Comparison of ENCODE assay signal across 1 cellular context in genomic region chr19:45607071-45608029, GRCh38.
TF ChIP-seq lines count a peak whose summit lies in the region.

No MANE protein-coding gene starts in this region.

TF ChIP-seq in HepG2, 621 proteins besides CTCF, POLR2A, EP300 and RAD21 (continued from another document and continues in another):
- TF ChIP-seq, protein P1, sequence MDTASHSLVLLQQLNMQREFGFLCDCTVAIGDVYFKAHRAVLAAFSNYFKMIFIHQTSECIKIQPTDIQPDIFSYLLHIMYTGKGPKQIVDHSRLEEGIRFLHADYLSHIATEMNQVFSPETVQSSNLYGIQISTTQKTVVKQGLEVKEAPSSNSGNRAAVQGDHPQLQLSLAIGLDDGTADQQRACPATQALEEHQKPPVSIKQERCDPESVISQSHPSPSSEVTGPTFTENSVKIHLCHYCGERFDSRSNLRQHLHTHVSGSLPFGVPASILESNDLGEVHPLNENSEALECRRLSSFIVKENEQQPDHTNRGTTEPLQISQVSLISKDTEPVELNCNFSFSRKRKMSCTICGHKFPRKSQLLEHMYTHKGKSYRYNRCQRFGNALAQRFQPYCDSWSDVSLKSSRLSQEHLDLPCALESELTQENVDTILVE (CRISPR knock-in tag; IDR thresholded peaks at IDR 0.05): peak; percentile 47; the same call in 1 of the 2 replicates
- TF ChIP-seq, protein P2, sequence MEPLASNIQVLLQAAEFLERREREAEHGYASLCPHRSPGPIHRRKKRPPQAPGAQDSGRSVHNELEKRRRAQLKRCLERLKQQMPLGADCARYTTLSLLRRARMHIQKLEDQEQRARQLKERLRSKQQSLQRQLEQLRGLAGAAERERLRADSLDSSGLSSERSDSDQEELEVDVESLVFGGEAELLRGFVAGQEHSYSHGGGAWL (CRISPR knock-in tag; IDR thresholded peaks at IDR 0.05): no peak
- TF ChIP-seq ZNF33B (CRISPR knock-in tag; IDR thresholded peaks at IDR 0.05) (no peak), ZBTB34 (CRISPR knock-in tag; IDR thresholded peaks at IDR 0.05) (0 out of 2 replicates have a peak, but pooled peaks have one; percentile 35), FOXA1 (IDR thresholded peaks at IDR 0.05) (no peak), FOXA1 (CRISPR knock-in tag; IDR thresholded peaks at IDR 0.05) (no peak), CHD4 (IDR thresholded peaks at IDR 0.05; ENCODE audit: borderline replicate concordance, low read length) (no peak), TRIM22 (IDR thresholded peaks at IDR 0.05) (no peak), ZBTB20 (CRISPR knock-in tag; IDR thresholded peaks at IDR 0.05; ENCODE audit: borderline replicate concordance, low read depth) (peak; percentile 24; the same call in 1 of the 2 replicates), CREM (IDR thresholded peaks at IDR 0.05) (no peak), CREM (CRISPR knock-in tag; IDR thresholded peaks at IDR 0.05) (no peak), EEA1 (CRISPR knock-in tag; IDR thresholded peaks at IDR 0.05; ENCODE audit: borderline replicate concordance) (no peak), IRF2 (CRISPR knock-in tag; IDR thresholded peaks at IDR 0.05) (no peak; the same call in 1 of the 2 replicates), MIXL1 (CRISPR knock-in tag; IDR thresholded peaks at IDR 0.05) (0 out of 2 replicates have a peak, but pooled peaks have one; percentile 8), ZNF781 (CRISPR knock-in tag; IDR thresholded peaks at IDR 0.05; ENCODE audit: borderline replicate concordance, not compliant biosample characterization) (no peak), ZNF350 (CRISPR knock-in tag; IDR thresholded peaks at IDR 0.05; ENCODE audit: borderline replicate concordance, low read depth) (no peak; the same call in 1 of the 2 replicates), RBM39 (IDR thresholded peaks at IDR 0.05; ENCODE audit: low read depth, low read length, poor library complexity, severe bottlenecking) (no peak), TEAD2 (CRISPR knock-in tag; IDR thresholded peaks at IDR 0.05) (no peak), HOXA7 (CRISPR knock-in tag; IDR thresholded peaks at IDR 0.05) (no peak), ATF7 (IDR thresholded peaks at IDR 0.05) (no peak), ATF7 (CRISPR knock-in tag; IDR thresholded peaks at IDR 0.05) (no peak), ZHX2 (IDR thresholded peaks at IDR 0.05; ENCODE audit: low read depth) (no peak), ZHX2 (CRISPR knock-in tag; IDR thresholded peaks at IDR 0.05; ENCODE audit: borderline replicate concordance) (no peak), ELF3 (CRISPR knock-in tag; IDR thresholded peaks at IDR 0.05) (peak; percentile 62; the same call in 1 of the 2 replicates), ARNT2 (CRISPR knock-in tag; IDR thresholded peaks at IDR 0.05; ENCODE audit: low read depth) (no peak), ESRRA (CRISPR knock-in tag; IDR thresholded peaks at IDR 0.05; ENCODE audit: low read depth) (no peak), REPIN1 (CRISPR knock-in tag; IDR thresholded peaks at IDR 0.05; ENCODE audit: borderline replicate concordance, low read depth) (peak; percentile 53; the same call in 1 of the 2 replicates), CEBPZ (IDR thresholded peaks at IDR 0.05; ENCODE audit: low read length) (no peak), ZNF337 (CRISPR knock-in tag; IDR thresholded peaks at IDR 0.05; ENCODE audit: borderline replicate concordance, low read depth) (no peak), SNAPC2 (CRISPR knock-in tag; IDR thresholded peaks at IDR 0.05) (no peak), BRCA1 (CRISPR knock-in tag; IDR thresholded peaks at IDR 0.05) (no peak), SRSF4 (IDR thresholded peaks at IDR 0.05; ENCODE audit: low read depth, low read length, poor library complexity, severe bottlenecking) (no peak), ZSCAN21 (CRISPR knock-in tag; IDR thresholded peaks at IDR 0.05; ENCODE audit: borderline replicate concordance) (0 out of 2 replicates have a peak, but pooled peaks have one; percentile 35), ATF7-NPFF (CRISPR knock-in tag; IDR thresholded peaks at IDR 0.05; ENCODE audit: low read depth) (no peak), MYC (CRISPR knock-in tag; IDR thresholded peaks at IDR 0.05; ENCODE audit: borderline replicate concordance) (peak; percentile 29; the same call in 1 of the 2 replicates), SIX1 (CRISPR knock-in tag; IDR thresholded peaks at IDR 0.05; ENCODE audit: borderline replicate concordance) (no peak), USF2 (IDR thresholded peaks at IDR 0.05; ENCODE audit: low read depth, low read length) (peak; percentile 81), USF2 (CRISPR knock-in tag; IDR thresholded peaks at IDR 0.05; ENCODE audit: borderline replicate concordance) (peak; percentile 91; the same call in 1 of the 2 replicates), SYNCRIP (IDR thresholded peaks at IDR 0.05; ENCODE audit: insufficient read depth, low read depth, low read length) (no peak), ZNF703 (CRISPR knock-in tag; IDR thresholded peaks at IDR 0.05; ENCODE audit: borderline replicate concordance) (no peak)
- TF ChIP-seq, protein P3, sequence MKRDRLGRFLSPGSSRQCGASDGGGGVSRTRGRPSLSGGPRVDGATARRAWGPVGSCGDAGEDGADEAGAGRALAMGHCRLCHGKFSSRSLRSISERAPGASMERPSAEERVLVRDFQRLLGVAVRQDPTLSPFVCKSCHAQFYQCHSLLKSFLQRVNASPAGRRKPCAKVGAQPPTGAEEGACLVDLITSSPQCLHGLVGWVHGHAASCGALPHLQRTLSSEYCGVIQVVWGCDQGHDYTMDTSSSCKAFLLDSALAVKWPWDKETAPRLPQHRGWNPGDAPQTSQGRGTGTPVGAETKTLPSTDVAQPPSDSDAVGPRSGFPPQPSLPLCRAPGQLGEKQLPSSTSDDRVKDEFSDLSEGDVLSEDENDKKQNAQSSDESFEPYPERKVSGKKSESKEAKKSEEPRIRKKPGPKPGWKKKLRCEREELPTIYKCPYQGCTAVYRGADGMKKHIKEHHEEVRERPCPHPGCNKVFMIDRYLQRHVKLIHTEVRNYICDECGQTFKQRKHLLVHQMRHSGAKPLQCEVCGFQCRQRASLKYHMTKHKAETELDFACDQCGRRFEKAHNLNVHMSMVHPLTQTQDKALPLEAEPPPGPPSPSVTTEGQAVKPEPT (CRISPR knock-in tag; IDR thresholded peaks at IDR 0.05; ENCODE audit: low read depth): no peak
- TF ChIP-seq, protein P4, sequence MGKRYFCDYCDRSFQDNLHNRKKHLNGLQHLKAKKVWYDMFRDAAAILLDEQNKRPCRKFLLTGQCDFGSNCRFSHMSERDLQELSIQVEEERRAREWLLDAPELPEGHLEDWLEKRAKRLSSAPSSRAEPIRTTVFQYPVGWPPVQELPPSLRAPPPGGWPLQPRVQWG (CRISPR knock-in tag; IDR thresholded peaks at IDR 0.05; ENCODE audit: borderline replicate concordance, low read depth): no peak
- TF ChIP-seq, protein P5, sequence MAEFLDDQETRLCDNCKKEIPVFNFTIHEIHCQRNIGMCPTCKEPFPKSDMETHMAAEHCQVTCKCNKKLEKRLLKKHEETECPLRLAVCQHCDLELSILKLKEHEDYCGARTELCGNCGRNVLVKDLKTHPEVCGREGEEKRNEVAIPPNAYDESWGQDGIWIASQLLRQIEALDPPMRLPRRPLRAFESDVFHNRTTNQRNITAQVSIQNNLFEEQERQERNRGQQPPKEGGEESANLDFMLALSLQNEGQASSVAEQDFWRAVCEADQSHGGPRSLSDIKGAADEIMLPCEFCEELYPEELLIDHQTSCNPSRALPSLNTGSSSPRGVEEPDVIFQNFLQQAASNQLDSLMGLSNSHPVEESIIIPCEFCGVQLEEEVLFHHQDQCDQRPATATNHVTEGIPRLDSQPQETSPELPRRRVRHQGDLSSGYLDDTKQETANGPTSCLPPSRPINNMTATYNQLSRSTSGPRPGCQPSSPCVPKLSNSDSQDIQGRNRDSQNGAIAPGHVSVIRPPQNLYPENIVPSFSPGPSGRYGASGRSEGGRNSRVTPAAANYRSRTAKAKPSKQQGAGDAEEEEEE (CRISPR knock-in tag; IDR thresholded peaks at IDR 0.05; ENCODE audit: borderline replicate concordance): no peak
